In the genomic region with DNA sequence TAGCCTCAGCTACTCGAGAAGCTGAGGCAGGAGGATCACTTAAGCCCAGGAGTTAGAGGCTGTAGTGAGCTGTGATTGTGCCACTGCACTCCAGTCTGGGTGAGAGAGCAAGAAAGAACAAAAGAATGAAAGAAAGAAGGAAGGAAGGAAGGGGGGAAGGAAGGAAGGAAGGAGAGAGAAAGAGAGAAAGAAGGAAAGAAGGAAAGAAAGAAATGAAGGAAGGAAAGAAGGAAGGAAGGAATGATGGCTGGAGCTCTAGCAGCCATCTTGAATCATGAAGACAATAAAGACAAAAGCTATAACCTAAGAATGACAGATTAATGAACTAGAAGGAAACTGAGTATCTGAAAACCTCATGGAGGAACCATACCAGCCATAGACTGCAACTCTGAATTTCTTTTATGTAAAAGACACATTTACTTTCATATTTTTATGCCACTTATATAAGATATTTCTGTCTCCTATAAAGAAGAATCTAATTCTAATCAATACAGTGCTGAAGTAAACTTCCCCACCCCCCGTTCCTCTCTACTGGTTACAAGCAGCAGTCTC, we compare ENCODE assay signal across 31 cellular contexts.
DNase-seq lines count a peak whose midpoint lies in the region; ATAC-seq, FAIRE-seq and TF ChIP-seq lines count a peak whose summit lies in the region.
"Had no signal": no experiment of that assay in that cellular context is flagged by ENCODE, and none has a peak within 500 bp of the region (broad histone marks: within the 10 kb centered on the region; RNA-seq: fewer than 3 reads in every experiment).

No MANE protein-coding gene starts in this region.

- FAIRE-seq in K562 (lab: Jason Lieb, UNC) = no peak
- FAIRE-seq: A549, GM18507, GM19239, H1, keratinocyte had no signal

- no peak for ATAC-seq in CD8-positive, alpha-beta T cell
- ATAC-seq in K562 (no peak), GM18873 (IDR thresholded peaks at IDR 0.05; ENCODE audit: low FRiP score, unreplicated experiment) (no peak), right cardiac atrium (no peak), left lobe of liver (no peak)
- ATAC-seq: A549, body of pancreas, heart left ventricle had no signal

- no peak overlapping the region for H3K27ac ChIP-seq in CD8-positive, alpha-beta T cell (ENCODE audit: low read depth, low read length)
- H3K27ac ChIP-seq in K562 (ENCODE audit: extremely low read depth, low read depth, low read length) (no peak overlapping the region), spleen (peak overlapping the region in 7 of 8 donors; percentile 19 to 91 (median 80)), right cardiac atrium (ENCODE audit: low read length) (no peak overlapping the region)
- H3K27ac ChIP-seq: body of pancreas, heart left ventricle, prostate gland, sigmoid colon had no signal

- BruUV-seq in K562 (replicated peaks; lab: Mats Ljungman, UMichigan) = no TSS peak

- peak overlapping the region; percentile 14 for H3K27ac Mint-ChIP-seq in activated CD4-positive, alpha-beta T cell treated with anti-CD3 and anti-CD28 coated beads, Interleukin-2, amount 10 ng/mL, durations not matched to agents 7 days and 5 days
- peak overlapping the region; percentile 41 for H3K27ac Mint-ChIP-seq in CD8-positive, alpha-beta T cell
- H3K27ac Mint-ChIP-seq: mesothelial cell of epicardium had no signal

- no peaks in the 10 kb centered on the region for H3K27me3 Mint-ChIP-seq in activated CD4-positive, alpha-beta T cell treated with anti-CD3 and anti-CD28 coated beads, Interleukin-2, amount 10 ng/mL, durations not matched to agents 7 days and 5 days
- no peaks in the 10 kb centered on the region for H3K27me3 Mint-ChIP-seq in CD8-positive, alpha-beta T cell (ENCODE audit: low read depth)

- TF ChIP-seq POLR2A in K562 (conservative IDR thresholded peaks at IDR 0.05) = no peak
- TF ChIP-seq POLR2A in spleen (IDR thresholded peaks at IDR 0.05) = no peak

- H3K36me3 ChIP-seq in CD8-positive, alpha-beta T cell (ENCODE audit: insufficient read depth, low read length) = no peaks in the 10 kb centered on the region
- H3K36me3 ChIP-seq in K562 (ENCODE audit: control insufficient read depth, insufficient read depth, low read length) (no peaks in the 10 kb centered on the region), spleen (no peaks in the 10 kb centered on the region)
- H3K36me3 ChIP-seq: heart left ventricle, prostate gland, sigmoid colon had no signal

- peaks cover 7% of the 10 kb centered on the region for H3K36me3 Mint-ChIP-seq in activated CD4-positive, alpha-beta T cell treated with anti-CD3 and anti-CD28 coated beads, Interleukin-2, amount 10 ng/mL, durations not matched to agents 7 days and 5 days (ENCODE audit: low read depth)
- no peaks in the 10 kb centered on the region for H3K36me3 Mint-ChIP-seq in CD8-positive, alpha-beta T cell
- H3K36me3 Mint-ChIP-seq: mesothelial cell of epicardium had no signal

- TF ChIP-seq RAD21 in K562 (CRISPR knock-in tag; conservative IDR thresholded peaks at IDR 0.05 in 1 of 2, IDR thresholded peaks at IDR 0.05 in 1 of 2) = no peak

- no peak overlapping the region for H3K9ac ChIP-seq in K562 (ENCODE audit: insufficient read depth in 1 of 2, low read depth in 2 of 2, low read length in 2 of 2)

- in situ Hi-C loops in K562 (cut with MboI) = no loop called here

- WGBS in K562 (ENCODE audit: insufficient coverage, low coverage, missing lambda C conversion rate) = 47% methylated on average over 2 of the region's 2 CpGs
- 93 to 100% (median 97%) methylated on average over 2 of the region's 2 CpGs for WGBS in spleen, 5 donors
- 96% methylated on average over 2 of the region's 2 CpGs for WGBS in right cardiac atrium

- H2AFZ ChIP-seq in K562 (ENCODE audit: low read depth, low read length) = peak overlapping the region; percentile 79

- no peaks in the 10 kb centered on the region for H3K9me3 ChIP-seq in CD8-positive, alpha-beta T cell (ENCODE audit: low read length)
- H3K9me3 ChIP-seq in K562 (replicated peaks; ENCODE audit: control insufficient read depth, insufficient read depth, low read depth, low read length) (no peaks in the 10 kb centered on the region), spleen (no peaks in the 10 kb centered on the region), right cardiac atrium (ENCODE audit: control insufficient read depth, low read length) (no peaks in the 10 kb centered on the region)
- H3K9me3 ChIP-seq: A549, body of pancreas, prostate gland, sigmoid colon had no signal

- intact Hi-C loops in CD8-positive, alpha-beta T cell (cut with DNase I, micrococcal nuclease) = no loop called here
- intact Hi-C loops in K562 (cut with micrococcal nuclease) = loop anchor here (10.0 kb wide), 1 partner anchor 521 kb away; a partner anchor contains a TSS
- intact Hi-C loops in spleen (cut with DNase I; ENCODE audit: low total_unique reads) = no loop called here
- intact Hi-C loops in right cardiac atrium (cut with DNase I) = no loop called here

- peaks cover 13% of the 10 kb centered on the region for H3K4me1 ChIP-seq in CD8-positive, alpha-beta T cell (ENCODE audit: insufficient read depth, low read length)
- H3K4me1 ChIP-seq in K562 (replicated peaks in 1 of 2; ENCODE audit: control insufficient read depth in 2 of 2, insufficient read depth in 2 of 2, low read length in 2 of 2) (peaks cover 5 to 41% of the 10 kb centered on the region in 2 experiments), spleen (peaks cover 19 to 82% (median 63%) of the 10 kb centered on the region in 6 donors), right cardiac atrium (ENCODE audit: control insufficient read depth, insufficient read depth, low read length) (peaks cover 4% of the 10 kb centered on the region)
- H3K4me1 ChIP-seq: body of pancreas, prostate gland had no signal

- POLR2A ChIA-PET in activated CD4-positive, alpha-beta T cell treated with anti-CD3 and anti-CD28 coated beads, Interleukin-2, amount 10 ng/mL, durations not matched to agents 7 days and 5 days (lab: Charles Lee) = interaction anchor here (0.7 kb wide), 1 partner anchor 34 kb away, joined by 6 read pairs; no protein-coding TSS in a partner anchor
- POLR2A ChIA-PET in CD8-positive, alpha-beta T cell (lab: Charles Lee) = interaction anchor here (1.7 kb wide), 1 partner anchor 9 kb away, joined by 4 read pairs; no protein-coding TSS in a partner anchor
- POLR2A ChIA-PET in K562 (lab: Yijun Ruan, JAX) = no interaction called here

- H3K79me2 ChIP-seq in K562 (ENCODE audit: control insufficient read depth, insufficient read depth, low read length) = no peaks in the 10 kb centered on the region

- H3K4me1 Mint-ChIP-seq in activated CD4-positive, alpha-beta T cell treated with anti-CD3 and anti-CD28 coated beads, Interleukin-2, amount 10 ng/mL, durations not matched to agents 7 days and 5 days = peaks cover 33% of the 10 kb centered on the region
- peaks cover 35% of the 10 kb centered on the region for H3K4me1 Mint-ChIP-seq in CD8-positive, alpha-beta T cell (ENCODE audit: low read depth)

- H4K20me1 ChIP-seq in K562 (replicated peaks; ENCODE audit: control insufficient read depth, insufficient read depth, low read length) = no peaks in the 10 kb centered on the region

- H3K4me3 Mint-ChIP-seq in activated CD4-positive, alpha-beta T cell treated with anti-CD3 and anti-CD28 coated beads, Interleukin-2, amount 10 ng/mL, durations not matched to agents 7 days and 5 days = no peak overlapping the region
- no peak overlapping the region for H3K4me3 Mint-ChIP-seq in CD8-positive, alpha-beta T cell
- H3K4me3 Mint-ChIP-seq: activated T-cell treated with anti-CD3 and anti-CD28 coated beads, Interleukin-2, amount 50 U/mL, for 4 hours; mesothelial cell of epicardium had no signal

- H3K4me3 ChIP-seq in CD8-positive, alpha-beta T cell (ENCODE audit: low read depth, low read length) = no peak overlapping the region
- H3K4me3 ChIP-seq in K562 = no peak overlapping the region
- H3K4me3 ChIP-seq in spleen = no peak overlapping the region
- no peak overlapping the region for H3K4me3 ChIP-seq in right cardiac atrium (ENCODE audit: low read length)
- H3K4me3 ChIP-seq: A549, body of pancreas, heart left ventricle, prostate gland, sigmoid colon had no signal

- peaks cover 14% of the 10 kb centered on the region for H3K9me3 Mint-ChIP-seq in activated CD4-positive, alpha-beta T cell treated with anti-CD3 and anti-CD28 coated beads, Interleukin-2, amount 10 ng/mL, durations not matched to agents 7 days and 5 days
- H3K9me3 Mint-ChIP-seq in CD8-positive, alpha-beta T cell = no peaks in the 10 kb centered on the region
- H3K9me3 Mint-ChIP-seq: mesothelial cell of epicardium had no signal

- no peak for TF ChIP-seq CTCF in CD8-positive, alpha-beta T cell (IDR thresholded peaks at IDR 0.05)
- TF ChIP-seq CTCF in K562 (IDR thresholded peaks at IDR 0.05 in 2 of 3, conservative IDR thresholded peaks at IDR 0.05 in 1 of 3; ENCODE audit: insufficient read depth in 2 of 3, low read depth in 1 of 3, low read length in 3 of 3) = no peak
- TF ChIP-seq CTCF in spleen (IDR thresholded peaks at IDR 0.05 in 8 of 11, conservative IDR thresholded peaks at IDR 0.05 in 3 of 11) = no peak

- H3K27me3 ChIP-seq in CD8-positive, alpha-beta T cell (ENCODE audit: insufficient read depth, low read length) = no peaks in the 10 kb centered on the region
- H3K27me3 ChIP-seq in K562 (ENCODE audit: control insufficient read depth in 2 of 2, insufficient read depth in 2 of 2, low read length in 2 of 2) (no peaks in the 10 kb centered on the region), spleen (replicated peaks in 1 of 7) (no peaks in the 10 kb centered on the region), right cardiac atrium (ENCODE audit: control insufficient read depth, insufficient read depth) (no peaks in the 10 kb centered on the region)
- H3K27me3 ChIP-seq: body of pancreas, heart left ventricle, sigmoid colon had no signal

- H3K9me1 ChIP-seq in K562 (ENCODE audit: control insufficient read depth, insufficient read depth, low read length) = no peaks in the 10 kb centered on the region

- DNase-seq in activated CD4-positive, alpha-beta T cell treated with anti-CD3 and anti-CD28 coated beads, Interleukin-2, amount 10 ng/mL, durations not matched to agents 7 days and 5 days = no peak
- no peak for DNase-seq in activated CD4-positive, alpha-beta T cell treated with anti-CD3 and anti-CD28 coated beads, Interleukin-2, amount 50 U/mL, for 1 hour
- peak in 1 of 7 experiments; percentile 15 for DNase-seq in CD8-positive, alpha-beta T cell
- DNase-seq in K562 (ENCODE audit: extremely low read depth in 1 of 4, low spot score in 3 of 4) (no peak), spleen (no peak), right cardiac atrium (no peak), left lobe of liver (ENCODE audit: low spot score) (no peak)
- DNase-seq: activated naive CD4-positive, alpha-beta T cell; activated T-cell treated with anti-CD3 and anti-CD28 coated beads, Interleukin-2, amount 50 U/mL, for 4 hours; body of pancreas; cerebellar nuclear complex; DMS 273 treated with DMSO at 0.1 percent for 48 hours; foreskin melanocyte; heart left ventricle; NCI-H1092 treated with DMSO at 0.1 percent for 48 hours; NCI-H1694 treated with DMSO at 0.1 percent for 48 hours; NCI-H2171; NCI-H510A; occipital lobe; SIG-M5; sigmoid colon; stimulated activated CD4-positive, alpha-beta T cell treated with anti-CD3 and anti-CD28 coated beads, Interleukin-4, amount 100 ng/mL, for 4 hours; SW 1271 had no signal

- TF ChIP-seq EP300 in K562 (IDR thresholded peaks at IDR 0.05; ENCODE audit: low read length) = no peak

- CTCF ChIA-PET in activated CD4-positive, alpha-beta T cell treated with anti-CD3 and anti-CD28 coated beads, Interleukin-2, amount 10 ng/mL, durations not matched to agents 7 days and 5 days (lab: Charles Lee) = interaction anchor here (1.2 to 10.5 kb wide), 4 partner anchors 10 to 513 kb away, joined by 3 to 99 read pairs (median 4); no protein-coding TSS in a partner anchor
- CTCF ChIA-PET in CD8-positive, alpha-beta T cell (lab: Charles Lee) = no interaction called here
- CTCF ChIA-PET in K562 (lab: Yijun Ruan, JAX; ENCODE audit: low intra/inter-chr PET ratio) = no interaction called here

- H3K4me2 ChIP-seq in K562 (ENCODE audit: insufficient read depth, low read length) = no peak overlapping the region
- H3K4me2 ChIP-seq: A549 had no signal

Comparison
In these comparisons a context has a peak if more than half of its experiments do, and no peak if none do; other contexts are left out.
1. H3K27ac ChIP-seq: peak in spleen (7 of 8); none in CD8-positive, alpha-beta T cell (single experiment), K562 (single experiment) and right cardiac atrium (single experiment).